1 cellular context compared by ENCODE assay signal in genomic region chr5:173231996-173232498, GRCh38.
TF ChIP-seq lines count a peak whose summit lies in the region.

No MANE protein-coding gene starts in this region.

TF ChIP-seq in IMR-90, 13 proteins besides CTCF, POLR2A, EP300 and RAD21:
- no peak for TF ChIP-seq FOS (IDR thresholded peaks at IDR 0.05; ENCODE audit: low read depth, low read length)
- TF ChIP-seq BHLHE40 (IDR thresholded peaks at IDR 0.05; ENCODE audit: low read depth, low read length): no peak
- no peak for TF ChIP-seq NFE2L2 (IDR thresholded peaks at IDR 0.05; ENCODE audit: low read depth, low read length)
- no peak for TF ChIP-seq RCOR1 (IDR thresholded peaks at IDR 0.05; ENCODE audit: insufficient replicate concordance, low read length)
- TF ChIP-seq CHD1 (IDR thresholded peaks at IDR 0.05; ENCODE audit: low read depth, low read length): no peak
- no peak for TF ChIP-seq RFX5 (IDR thresholded peaks at IDR 0.05; ENCODE audit: low read depth, low read length)
- no peak for TF ChIP-seq CEBPB (IDR thresholded peaks at IDR 0.05; ENCODE audit: low read depth, low read length)
- no peak for TF ChIP-seq SMC3 (IDR thresholded peaks at IDR 0.05; ENCODE audit: low read depth, low read length)
- TF ChIP-seq ELK1 (IDR thresholded peaks at IDR 0.05; ENCODE audit: borderline replicate concordance, low read depth, low read length): no peak
- no peak for TF ChIP-seq USF2 (IDR thresholded peaks at IDR 0.05; ENCODE audit: low read depth, low read length)
- no peak for TF ChIP-seq MXI1 (IDR thresholded peaks at IDR 0.05; ENCODE audit: borderline replicate concordance, low read depth, low read length)
- TF ChIP-seq MAZ (IDR thresholded peaks at IDR 0.05; ENCODE audit: borderline replicate concordance, low read depth, low read length): no peak
- no peak for TF ChIP-seq MAFK (IDR thresholded peaks at IDR 0.05; ENCODE audit: low read depth, low read length)
TF ChIP-seq in IMR-90: peak in this region for 0.
